In genomic region chr3:14822875-14823807, GRCh38 we compare ENCODE assay signal across 16 cellular contexts. TPM values are rescaled to one million over a fixed set of nuclear protein-coding genes. Genes with fewer than 3 reads are reported as not detected.
DNase-seq lines count a peak whose midpoint lies in the region; ATAC-seq, FAIRE-seq and TF ChIP-seq lines count a peak whose summit lies in the region.
"Had no signal": no experiment of that assay in that cellular context is flagged by ENCODE, and none has a peak within 500 bp of the region (broad histone marks: within the 10 kb centered on the region; RNA-seq: fewer than 3 reads in every experiment).

No MANE protein-coding gene starts in this region.

- H3K36me3 Mint-ChIP-seq in activated T-helper 17 cell treated with anti-CD3 and anti-CD28 coated beads, Interleukin-2, amount 50 U/mL, for 72 hours (ENCODE audit: low read depth): no peaks in the 10 kb centered on the region

- no peak for TF ChIP-seq RAD21 in HepG2 (CRISPR knock-in tag; IDR thresholded peaks at IDR 0.05)

- H3K4me1 Mint-ChIP-seq in activated T-helper 17 cell treated with anti-CD3 and anti-CD28 coated beads, Interleukin-2, amount 50 U/mL, for 72 hours: no peaks in the 10 kb centered on the region

- H3K9me3 Mint-ChIP-seq in activated T-helper 17 cell treated with anti-CD3 and anti-CD28 coated beads, Interleukin-2, amount 50 U/mL, for 72 hours: no peaks in the 10 kb centered on the region

- no peak overlapping the region for H3K4me3 Mint-ChIP-seq in activated T-helper 17 cell treated with anti-CD3 and anti-CD28 coated beads, Interleukin-2, amount 50 U/mL, for 72 hours

- no peak for FAIRE-seq in HepG2 (lab: Jason Lieb, UNC)
- FAIRE-seq: islet of Langerhans had no signal

- BruUV-seq in HepG2 (replicated peaks; lab: Mats Ljungman, UMichigan): no TSS peak

- DNase-seq in right lobe of liver (no peak), HepG2 (ENCODE audit: low spot score) (no peak), left lung (no peak), upper lobe of right lung (no peak), NCI-H774 (lab: John Stamatoyannopoulos, UW) (no peak), HPDE6-E6E7 (ENCODE audit: extremely low spot score) (no peak)
- DNase-seq: DMS53; effector CD4-positive, alpha-beta T cell; NCI-H1048; NCI-H524 treated with DMSO at 0.1 percent for 48 hours; WERI-Rb-1 had no signal

- H3K27me3 Mint-ChIP-seq in activated T-helper 17 cell treated with anti-CD3 and anti-CD28 coated beads, Interleukin-2, amount 50 U/mL, for 72 hours: peaks cover 16% of the 10 kb centered on the region

- H3K4me3 ChIP-seq in right lobe of liver: no peak overlapping the region
- H3K4me3 ChIP-seq in HepG2 (replicated peaks in 1 of 3; ENCODE audit: insufficient read depth in 1 of 3, low read depth in 2 of 3, low read length in 3 of 3): no peak overlapping the region
- no peak overlapping the region for H3K4me3 ChIP-seq in left lung
- H3K4me3 ChIP-seq in upper lobe of right lung: no peak overlapping the region

- TF ChIP-seq CTCF in right lobe of liver (IDR thresholded peaks at IDR 0.05) (no peak), HepG2 (CRISPR knock-in tag; IDR thresholded peaks at IDR 0.05) (no peak), left lung (IDR thresholded peaks at IDR 0.05) (no peak), upper lobe of right lung (IDR thresholded peaks at IDR 0.05) (no peak)

- TF ChIP-seq EP300 in HepG2 (IDR thresholded peaks at IDR 0.05; ENCODE audit: low read depth in 2 of 2, low read length in 2 of 2) (no peak), HepG2 (CRISPR knock-in tag; IDR thresholded peaks at IDR 0.05; ENCODE audit: borderline replicate concordance) (no peak)

- H3K9me3 ChIP-seq in right lobe of liver (no peaks in the 10 kb centered on the region), HepG2 (ENCODE audit: low read length) (no peaks in the 10 kb centered on the region), left lung (no peaks in the 10 kb centered on the region), upper lobe of right lung (no peaks in the 10 kb centered on the region)

- H3K4me2 ChIP-seq in HepG2 (ENCODE audit: low read depth, low read length): no peak overlapping the region

- H3K36me3 ChIP-seq in right lobe of liver (no peaks in the 10 kb centered on the region), HepG2 (replicated peaks in 1 of 2; ENCODE audit: control insufficient read depth in 1 of 2, insufficient read depth in 2 of 2, low read length in 2 of 2) (no peaks in the 10 kb centered on the region; a peak in 1 of 5 replicates), left lung (peaks cover 0 to 15% of the 10 kb centered on the region in 2 donors), upper lobe of right lung (no peaks in the 10 kb centered on the region)
- H3K36me3 ChIP-seq: WERI-Rb-1 had no signal

- no peak overlapping the region for H3K27ac Mint-ChIP-seq in activated T-helper 17 cell treated with anti-CD3 and anti-CD28 coated beads, Interleukin-2, amount 50 U/mL, for 72 hours

- POLR2A ChIA-PET in HepG2 (lab: Yijun Ruan, JAX): no interaction called here

- intact Hi-C loops in right lobe of liver (cut with DNase I): no loop called here
- intact Hi-C loops in HepG2 (cut with micrococcal nuclease; ENCODE audit: unreplicated experiment): no loop called here
- intact Hi-C loops in left lung (cut with DNase I): no loop called here
- intact Hi-C loops in upper lobe of right lung (cut with DNase I): no loop called here

- no peak overlapping the region for H3K9ac ChIP-seq in HepG2 (ENCODE audit: insufficient read depth, low read depth, low read length)

- H4K20me1 ChIP-seq in HepG2 (ENCODE audit: insufficient read depth, low read length): no peaks in the 10 kb centered on the region

- no peak for TF ChIP-seq POLR2A in right lobe of liver (IDR thresholded peaks at IDR 0.05)
- TF ChIP-seq POLR2A in HepG2 (IDR thresholded peaks at IDR 0.05; ENCODE audit: insufficient read depth in 1 of 2, low read depth in 2 of 2, low read length in 2 of 2): no peak

- WGBS in right lobe of liver (ENCODE audit: insufficient coverage, low coverage, low lambda C conversion rate, missing lambda C conversion rate): 35% methylated on average over 9 of the region's 12 CpGs
- WGBS in HepG2 (ENCODE audit: low lambda C conversion rate): 25% methylated on average over 11 of the region's 12 CpGs

- no peaks in the 10 kb centered on the region for H3K27me3 ChIP-seq in right lobe of liver
- H3K27me3 ChIP-seq in HepG2 (ENCODE audit: control insufficient read depth in 1 of 2, insufficient read depth in 2 of 2, low read length in 2 of 2): peaks cover 0 to 34% of the 10 kb centered on the region in 2 experiments; a peak in 4 of 5 replicates
- peaks cover 0 to 8% of the 10 kb centered on the region in 2 donors for H3K27me3 ChIP-seq in left lung
- H3K27me3 ChIP-seq in upper lobe of right lung: no peaks in the 10 kb centered on the region

- no peak overlapping the region for H2AFZ ChIP-seq in HepG2 (ENCODE audit: low read length)

- CTCF ChIA-PET in HepG2 (lab: Yijun Ruan, JAX; ENCODE audit: low intra/inter-chr PET ratio, low total read pairs): no interaction called here

- no peaks in the 10 kb centered on the region for H3K79me2 ChIP-seq in HepG2 (ENCODE audit: insufficient read depth, low read length)

- H3K4me1 ChIP-seq in right lobe of liver: peaks cover 0 to 6% (median 0%) of the 10 kb centered on the region in 4 donors
- no peaks in the 10 kb centered on the region for H3K4me1 ChIP-seq in HepG2 (ENCODE audit: insufficient read depth, low read length)
- H3K4me1 ChIP-seq in left lung: peaks cover 0 to 28% of the 10 kb centered on the region in 2 donors
- peaks cover 13% of the 10 kb centered on the region for H3K4me1 ChIP-seq in upper lobe of right lung

- ATAC-seq in right lobe of liver: peak; percentile 39 to 68 (median 51)
- no peak for ATAC-seq in HepG2
- ATAC-seq in activated T-helper 17 cell treated with anti-CD3 and anti-CD28 coated beads, Interleukin-2, amount 50 U/mL, for 72 hours (replicated peaks): peak; percentile 14
- peak; percentile 72 for ATAC-seq in left lung
- peak; percentile 58 for ATAC-seq in upper lobe of right lung
- ATAC-seq in HG02870 (IDR thresholded peaks at IDR 0.05; ENCODE audit: unreplicated experiment): no peak

- in situ Hi-C loops in HepG2 (cut with HindIII; ENCODE audit: extremely low pct_ligation_motif_present, low pct_unique_long_range_greater_than_20kb): no loop called here

- no peak overlapping the region for H3K27ac ChIP-seq in right lobe of liver
- no peak overlapping the region for H3K27ac ChIP-seq in HepG2 (ENCODE audit: extremely low read length, insufficient read depth, low read length)
- peak overlapping the region in 1 of 2 donors; percentile 71 for H3K27ac ChIP-seq in left lung
- H3K27ac ChIP-seq in upper lobe of right lung: no peak overlapping the region
- H3K27ac ChIP-seq: WERI-Rb-1 had no signal

TF ChIP-seq in HepG2, 621 proteins besides CTCF, POLR2A, EP300 and RAD21 (continues in another document):
- no peak for TF ChIP-seq ZNF274 (CRISPR knock-in tag; IDR thresholded peaks at IDR 0.05)
- no peak for TF ChIP-seq SYNCRIP (IDR thresholded peaks at IDR 0.05; ENCODE audit: insufficient read depth, low read depth, low read length)
- TF ChIP-seq, protein P1, sequence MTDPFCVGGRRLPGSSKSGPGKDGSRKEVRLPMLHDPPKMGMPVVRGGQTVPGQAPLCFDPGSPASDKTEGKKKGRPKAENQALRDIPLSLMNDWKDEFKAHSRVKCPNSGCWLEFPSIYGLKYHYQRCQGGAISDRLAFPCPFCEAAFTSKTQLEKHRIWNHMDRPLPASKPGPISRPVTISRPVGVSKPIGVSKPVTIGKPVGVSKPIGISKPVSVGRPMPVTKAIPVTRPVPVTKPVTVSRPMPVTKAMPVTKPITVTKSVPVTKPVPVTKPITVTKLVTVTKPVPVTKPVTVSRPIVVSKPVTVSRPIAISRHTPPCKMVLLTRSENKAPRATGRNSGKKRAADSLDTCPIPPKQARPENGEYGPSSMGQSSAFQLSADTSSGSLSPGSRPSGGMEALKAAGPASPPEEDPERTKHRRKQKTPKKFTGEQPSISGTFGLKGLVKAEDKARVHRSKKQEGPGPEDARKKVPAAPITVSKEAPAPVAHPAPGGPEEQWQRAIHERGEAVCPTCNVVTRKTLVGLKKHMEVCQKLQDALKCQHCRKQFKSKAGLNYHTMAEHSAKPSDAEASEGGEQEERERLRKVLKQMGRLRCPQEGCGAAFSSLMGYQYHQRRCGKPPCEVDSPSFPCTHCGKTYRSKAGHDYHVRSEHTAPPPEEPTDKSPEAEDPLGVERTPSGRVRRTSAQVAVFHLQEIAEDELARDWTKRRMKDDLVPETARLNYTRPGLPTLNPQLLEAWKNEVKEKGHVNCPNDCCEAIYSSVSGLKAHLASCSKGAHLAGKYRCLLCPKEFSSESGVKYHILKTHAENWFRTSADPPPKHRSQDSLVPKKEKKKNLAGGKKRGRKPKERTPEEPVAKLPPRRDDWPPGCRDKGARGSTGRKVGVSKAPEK (CRISPR knock-in tag; IDR thresholded peaks at IDR 0.05; ENCODE audit: borderline replicate concordance): no peak

RNA-seq across cellular contexts. Expression of gene FGD5, which starts 4.4 kb away (rescaled TPM):
- total RNA-seq in right lobe of liver: 1 to 10 TPM; 3.4 to 8.9 (median 5.9) TPM
- not detected in 2 replicates for total RNA-seq in HepG2 (2016; rRNA removed; fragmentation: Illumina TruSeq; extraction: Trizol)
- not detected in 2 replicates for total RNA-seq in HepG2 (2016; cell fraction: cytosol; rRNA removed; fragmentation: Illumina TruSeq; extraction: Trizol; ENCODE audit: low read depth)
- total RNA-seq in HepG2 (2016; cell fraction: insoluble cytoplasmic fraction; rRNA removed; fragmentation: Illumina TruSeq; extraction: Trizol): not detected in 2 replicates
- total RNA-seq in HepG2 (2016; cell fraction: membrane; rRNA removed; fragmentation: Illumina TruSeq; extraction: Trizol): not detected in 2 replicates
- not detected in 2 replicates for total RNA-seq in HepG2 (2016; cell fraction: nucleus; rRNA removed; fragmentation: Illumina TruSeq; extraction: Trizol)
- 0.17 TPM in 1 of 2 replicates, not detected in the other for polyA plus RNA-seq in HepG2 (2011; rRNA removed)
- 0.01 and 0.04 TPM in 2 replicates for polyA plus RNA-seq in HepG2 (2011; cell fraction: cytosol; rRNA removed)
- polyA plus RNA-seq in HepG2 (2011; cell fraction: nucleus; rRNA removed): 0.09 and 0.10 TPM in 2 replicates
- 0.08 and 0.20 TPM in 2 replicates for polyA plus RNA-seq in HepG2 (2012)
- polyA plus RNA-seq in HepG2 (2016; cell fraction: cytosol; fragmentation: Illumina TruSeq; extraction: Trizol; ENCODE audit: low read depth): not detected in 2 replicates
- not detected in 2 replicates for polyA plus RNA-seq in HepG2 (2016; cell fraction: insoluble cytoplasmic fraction; fragmentation: Illumina TruSeq; extraction: Trizol; ENCODE audit: low read depth)
- polyA plus RNA-seq in HepG2 (2016; cell fraction: membrane; fragmentation: Illumina TruSeq; extraction: Trizol; ENCODE audit: low read depth): not detected in 2 replicates
- not detected in 2 replicates for polyA plus RNA-seq in HepG2 (2016; cell fraction: nucleus; fragmentation: Illumina TruSeq; extraction: Trizol; ENCODE audit: insufficient read depth, low read depth)
- 0.44 TPM in 1 of 2 replicates, not detected in the other for polyA minus RNA-seq in HepG2 (2011; rRNA and poly(A)+ RNA removed; ENCODE audit: low replicate concordance)
- polyA minus RNA-seq in HepG2 (2011; cell fraction: cytosol; rRNA and poly(A)+ RNA removed): not detected in 2 replicates
- 0.25 and 0.39 TPM in 2 replicates for polyA minus RNA-seq in HepG2 (2011; cell fraction: nucleus; rRNA and poly(A)+ RNA removed)
- under 1 TPM; 0.06 to 0.74 TPM for total RNA-seq in activated T-helper 17 cell treated with anti-CD3 and anti-CD28 coated beads, Interleukin-2, amount 50 U/mL, for 72 hours
- 10 to 100 TPM; 25.4 to 48.7 TPM for total RNA-seq in left lung
- 84.2 TPM for total RNA-seq in upper lobe of right lung
- total RNA-seq: HT1080, SK-MEL-5 had no signal

Comparison
In these comparisons a context has a peak if more than half of its experiments do, and no peak if none do; other contexts are left out.
1. ATAC-seq: peak in right lobe of liver (4 of 4), activated T-helper 17 cell treated with anti-CD3 and anti-CD28 coated beads, Interleukin-2, amount 50 U/mL, for 72 hours (single experiment), left lung (single experiment) and upper lobe of right lung (single experiment); none in HepG2 (single experiment) and HG02870 (single experiment).